ENCODE assay signal across 12 cellular contexts in the genomic region with DNA sequence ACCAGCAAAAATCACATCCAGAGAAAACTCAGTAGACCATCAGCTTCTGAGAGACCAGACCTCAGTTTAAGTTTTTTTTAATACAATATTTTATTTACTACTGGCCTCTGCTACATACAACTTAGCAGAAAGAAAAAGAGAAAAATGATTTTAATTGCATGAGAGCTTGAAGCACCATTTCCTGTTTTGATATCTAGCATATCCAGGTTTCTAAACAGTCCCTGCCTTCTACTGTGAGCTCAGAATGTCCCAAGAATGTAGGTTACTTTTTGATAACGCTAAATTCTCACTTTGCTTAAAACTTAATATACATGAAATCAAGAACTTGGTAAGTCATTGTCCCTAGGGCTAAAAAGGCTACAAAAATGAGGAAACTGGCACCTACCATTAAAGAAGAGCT. TPM values are rescaled to one million over a fixed set of nuclear protein-coding genes. Genes with fewer than 3 reads are reported as not detected.
DNase-seq lines count a peak whose midpoint lies in the region; ATAC-seq, FAIRE-seq and TF ChIP-seq lines count a peak whose summit lies in the region.
"Had no signal": no experiment of that assay in that cellular context is flagged by ENCODE, and none has a peak within 500 bp of the region (broad histone marks: within the 10 kb centered on the region; RNA-seq: fewer than 3 reads in every experiment).

No MANE protein-coding gene starts in this region.

- DNase-seq in activated naive CD4-positive, alpha-beta T cell treated with Interleukin-2 at 50 U/mL for 16 hours: no peak
- DNase-seq in OCI-LY7 (ENCODE audit: low spot score) (no peak), GM12878 (ENCODE audit: low read depth, low spot score) (no peak), thyroid gland (no peak), hypothalamus (lab: John Stamatoyannopoulos, UW) (no peak), GM13977 (ENCODE audit: low spot score) (no peak), HUDEP-2 (lab: John Stamatoyannopoulos, UW; ENCODE audit: unreplicated experiment in 76 of 76) (no peak)
- DNase-seq: activated CD4-positive, alpha-beta T cell treated with anti-CD3 and anti-CD28 coated beads for 48 hours; glutamatergic neuron; NCI-H2171 treated with DMSO at 0.1 percent for 48 hours; trophoblast cell had no signal

- in situ Hi-C loops in GM12878 (cut with MboI) (no loop called here), GM13977 (cut with MboI; ENCODE audit: low pct_unique_long_range_greater_than_20kb, low sequenced_read_pairs, unreplicated experiment) (no loop called here)

- H3K4me1 Mint-ChIP-seq in activated naive CD4-positive, alpha-beta T cell treated with anti-CD3 and anti-CD28 coated beads, Interleukin-2, amount 50 U/mL, for 24 hours: peaks cover 94% of the 10 kb centered on the region

- H4K20me1 ChIP-seq in OCI-LY7 (ENCODE audit: insufficient read depth, low read length) (peaks cover 37% of the 10 kb centered on the region), GM12878 (ENCODE audit: control insufficient read depth, insufficient read depth) (peaks cover 6% of the 10 kb centered on the region)

- peak overlapping the region; percentile 85 for H3K4me3 Mint-ChIP-seq in activated naive CD4-positive, alpha-beta T cell treated with anti-CD3 and anti-CD28 coated beads, Interleukin-2, amount 50 U/mL, for 24 hours

- TF ChIP-seq CTCF in OCI-LY7 (conservative IDR thresholded peaks at IDR 0.05; ENCODE audit: low read length) (no peak), GM12878 (IDR thresholded peaks at IDR 0.05 in 2 of 3, conservative IDR thresholded peaks at IDR 0.05 in 1 of 3; ENCODE audit: control insufficient read depth in 2 of 3, extremely low read depth in 1 of 3, insufficient read depth in 1 of 3, low read depth in 3 of 3, low read length in 3 of 3) (no peak), thyroid gland (IDR thresholded peaks at IDR 0.05) (no peak), GM13977 (IDR thresholded peaks at IDR 0.05; ENCODE audit: extremely low read depth, insufficient read depth, missing control alignments) (no peak)

- TF ChIP-seq RAD21 in GM12878 (IDR thresholded peaks at IDR 0.05; ENCODE audit: insufficient read depth, low read depth, low read length): no peak

- peaks cover 89% of the 10 kb centered on the region for H3K36me3 ChIP-seq in OCI-LY7 (ENCODE audit: insufficient read depth, low read length)
- peaks cover 3 to 19% of the 10 kb centered on the region in 2 experiments for H3K36me3 ChIP-seq in GM12878 (ENCODE audit: control insufficient read depth in 2 of 2, insufficient read depth in 2 of 2, low read length in 1 of 2)
- no peaks in the 10 kb centered on the region for H3K36me3 ChIP-seq in thyroid gland

- peak overlapping the region; percentile 88 for H3K4me2 ChIP-seq in OCI-LY7 (ENCODE audit: low read length)
- H3K4me2 ChIP-seq in GM12878 (ENCODE audit: control insufficient read depth, insufficient read depth): peak overlapping the region; percentile 96

- POLR2A ChIA-PET in OCI-LY7 (lab: Charles Lee): interaction anchor here (1.1 to 5.1 kb wide), 12 partner anchors 10 to 64 kb away, joined by 3 to 36 read pairs (median 6); a partner anchor contains a TSS
- POLR2A ChIA-PET in GM12878 (lab: Charles Lee): interaction anchor here (1.2 to 12.1 kb wide), 5 partner anchors 9 to 58 kb away, joined by 5 to 215 read pairs (median 11); a partner anchor contains a TSS

- peak overlapping the region; percentile 82 for H3K4me3 ChIP-seq in OCI-LY7 (ENCODE audit: low read depth, low read length, poor library complexity, severe bottlenecking)
- H3K4me3 ChIP-seq in GM12878: peak overlapping the region; percentile 73
- no peak overlapping the region for H3K4me3 ChIP-seq in thyroid gland (replicated peaks in 1 of 3)

- H2AFZ ChIP-seq in OCI-LY7 (ENCODE audit: low read length) (no peak overlapping the region), GM12878 (ENCODE audit: control insufficient read depth, low read depth, low read length) (no peak overlapping the region)

- H3K9me3 ChIP-seq in OCI-LY7 (ENCODE audit: low read length): peaks cover 9% of the 10 kb centered on the region; the same call in 1 of the 2 replicates
- peaks cover 9% of the 10 kb centered on the region for H3K9me3 ChIP-seq in GM12878 (replicated peaks; ENCODE audit: control insufficient read depth, insufficient read depth, low read length)
- H3K9me3 ChIP-seq in thyroid gland: no peaks in the 10 kb centered on the region

- H3K27ac Mint-ChIP-seq in activated naive CD4-positive, alpha-beta T cell treated with anti-CD3 and anti-CD28 coated beads, Interleukin-2, amount 50 U/mL, for 24 hours: peak overlapping the region; percentile 99

- peaks cover 22% of the 10 kb centered on the region for H3K36me3 Mint-ChIP-seq in activated naive CD4-positive, alpha-beta T cell treated with anti-CD3 and anti-CD28 coated beads, Interleukin-2, amount 50 U/mL, for 24 hours

- peaks cover 59% of the 10 kb centered on the region for H3K4me1 ChIP-seq in OCI-LY7 (ENCODE audit: insufficient read depth, low read length, poor library complexity, severe bottlenecking)
- H3K4me1 ChIP-seq in GM12878 (ENCODE audit: control insufficient read depth, insufficient read depth, low read length): peaks cover 33% of the 10 kb centered on the region
- H3K4me1 ChIP-seq in thyroid gland: peaks cover 48 to 65% of the 10 kb centered on the region in 2 donors

- RAD21 ChIA-PET in GM12878 (lab: Charles Lee; ENCODE audit: unreplicated experiment): interaction anchor here (0.8 to 11.7 kb wide), 12 partner anchors 9 to 262 kb away, joined by 3 to 153 read pairs (median 5); a partner anchor contains a TSS

- CTCF ChIA-PET in OCI-LY7 (lab: Charles Lee; ENCODE audit: unreplicated experiment): interaction anchor here (0.8 kb wide), 1 partner anchor 11 kb away, joined by 3 read pairs; no protein-coding TSS in a partner anchor
- CTCF ChIA-PET in GM12878 (lab: Yijun Ruan, JAX): interaction anchor here (0.7 to 4.6 kb wide), 13 partner anchors 8 to 269 kb away, joined by 3 to 24 read pairs (median 3); a partner anchor contains a TSS

- no TSS peak for BruUV-seq in OCI-LY7 (replicated peaks; lab: Mats Ljungman, UMichigan)
- BruUV-seq in GM12878 (replicated peaks; lab: Mats Ljungman, UMichigan): no TSS peak

- peak overlapping the region; percentile 98 for H3K27ac ChIP-seq in OCI-LY7 (ENCODE audit: low read depth, low read length, poor library complexity, severe bottlenecking)
- peak overlapping the region; percentile 98 for H3K27ac ChIP-seq in GM12878 (ENCODE audit: control insufficient read depth, insufficient read depth)
- H3K27ac ChIP-seq in thyroid gland: peak overlapping the region in 2 of 3 donors; percentile 19 to 40

- peak; percentile 56 for FAIRE-seq in GM12878 (lab: Jason Lieb, UNC)

- 29% methylated on average over 1 of the region's 1 CpG for WGBS in GM12878 (ENCODE audit: insufficient coverage, insufficient replicate concordance, low lambda C conversion rate, missing lambda C conversion rate)
- WGBS in thyroid gland, 2 donors: 68 to 85% methylated on average over 1 of the region's 1 CpG

- H3K9ac ChIP-seq in GM12878 (ENCODE audit: control insufficient read depth, insufficient read depth, low read length): peak overlapping the region; percentile 15; the same call in 1 of the 2 replicates

- no peaks in the 10 kb centered on the region for H3K27me3 ChIP-seq in GM12878 (replicated peaks in 1 of 2; ENCODE audit: control insufficient read depth in 2 of 2, insufficient read depth in 2 of 2, low read length in 1 of 2)
- no peaks in the 10 kb centered on the region for H3K27me3 ChIP-seq in thyroid gland

- no peaks in the 10 kb centered on the region for H3K9me3 Mint-ChIP-seq in activated naive CD4-positive, alpha-beta T cell treated with anti-CD3 and anti-CD28 coated beads, Interleukin-2, amount 50 U/mL, for 24 hours

- TF ChIP-seq POLR2A in GM12878 (IDR thresholded peaks at IDR 0.05; ENCODE audit: low read depth, low read length) (no peak), thyroid gland (IDR thresholded peaks at IDR 0.05) (no peak)

- H3K27me3 Mint-ChIP-seq in activated naive CD4-positive, alpha-beta T cell treated with anti-CD3 and anti-CD28 coated beads, Interleukin-2, amount 50 U/mL, for 24 hours: no peaks in the 10 kb centered on the region

- no peak for TF ChIP-seq EP300 in GM12878 (IDR thresholded peaks at IDR 0.05; ENCODE audit: borderline replicate concordance in 1 of 2, control insufficient read depth in 1 of 2, low read depth in 2 of 2, low read length in 2 of 2)

- no peak for ATAC-seq in GM12878

- SMC1A ChIA-PET in GM12878 (lab: Charles Lee; ENCODE audit: uncharacterized antibody, unreplicated experiment): interaction anchor here (1.0 to 8.6 kb wide), 14 partner anchors 8 to 252 kb away, joined by 3 to 95 read pairs (median 8); a partner anchor contains a TSS

- no peaks in the 10 kb centered on the region for H3K9me2 ChIP-seq in OCI-LY7 (ENCODE audit: insufficient read depth, low read length)

- peaks cover 93% of the 10 kb centered on the region for H3K79me2 ChIP-seq in OCI-LY7 (ENCODE audit: insufficient read depth, low read depth, low read length)
- peaks cover 94% of the 10 kb centered on the region for H3K79me2 ChIP-seq in GM12878 (ENCODE audit: control insufficient read depth, insufficient read depth, low read length)

- intact Hi-C loops in OCI-LY7 (cut with micrococcal nuclease; ENCODE audit: unreplicated experiment): no loop called here
- intact Hi-C loops in GM12878 (cut with micrococcal nuclease; ENCODE audit: unreplicated experiment): no loop called here
- intact Hi-C loops in thyroid gland (cut with DNase I): no loop called here

TF ChIP-seq in GM12878, 131 proteins besides CTCF, POLR2A, EP300 and RAD21:
- TF ChIP-seq SPI1 (IDR thresholded peaks at IDR 0.05; ENCODE audit: borderline replicate concordance, insufficient read depth, low read depth, low read length) (peak; percentile 88), CBFB (IDR thresholded peaks at IDR 0.05; ENCODE audit: low read depth) (no peak)

RNA-seq across cellular contexts. Expression of a gene that starts 7.1 kb away (rescaled TPM):
- total RNA-seq in OCI-LY7 (2014; rRNA removed; shearing (Covaris generic)): 116 and 126 TPM in 2 replicates
- 88.7 and 101 TPM in 2 replicates for total RNA-seq in OCI-LY7 (2022)
- 191 and 192 TPM in 2 replicates for total RNA-seq in GM12878 (2013; cell fraction: nucleolus; rRNA removed)
- total RNA-seq in GM12878 (2014; rRNA removed): 101 and 115 TPM in 2 replicates
- 71.0 and 72.9 TPM in 2 replicates for total RNA-seq in GM12878 (2014; rRNA removed; fragmentation: Illumina TruSeq; extraction: Trizol)
- total RNA-seq in GM12878 (2021): 64.4 and 64.8 TPM in 2 replicates
- 73.2 TPM for polyA plus RNA-seq in GM12878 (2011; ENCODE audit: low read depth)
- polyA plus RNA-seq in GM12878 (2011; rRNA removed): 155 and 209 TPM in 2 replicates
- polyA plus RNA-seq in GM12878 (2011; cell fraction: cytosol; rRNA removed): 72.1 and 80.4 TPM in 2 replicates
- 87.6 and 99.5 TPM in 2 replicates for polyA plus RNA-seq in GM12878 (2011; cell fraction: nucleus; rRNA removed)
- 104 and 105 TPM in 2 replicates for polyA plus RNA-seq in GM12878 (2012)
- 70.0 and 86.7 TPM in 2 replicates for polyA plus RNA-seq in GM12878 (2014; fragmentation: Illumina TruSeq; extraction: Trizol)
- polyA plus RNA-seq in GM12878 (2014; fragmentation: Nextera tagmentation; extraction: Ambion mirVana): 10 to 100 TPM; 47.8 to 70.9 TPM
- 66.4 and 82.9 TPM in 2 replicates for polyA plus RNA-seq in GM12878 (2014; rRNA removed)
- polyA plus RNA-seq in GM12878 (2016; fragmentation: Nextera tagmentation; extraction: Ambion mirVana): 100 to 1,000 TPM; 160 to 170 TPM
- 75.9 and 94.9 TPM in 2 replicates for polyA minus RNA-seq in GM12878 (2011; rRNA and poly(A)+ RNA removed)
- 14.7 and 23.1 TPM in 2 replicates for polyA minus RNA-seq in GM12878 (2011; cell fraction: cytosol; rRNA and poly(A)+ RNA removed)
- polyA minus RNA-seq in GM12878 (2011; cell fraction: nucleus; rRNA and poly(A)+ RNA removed): 103 and 124 TPM in 2 replicates
- 100 to 1,000 TPM; 122 to 142 (median 133) TPM for total RNA-seq in thyroid gland

Comparison
In these comparisons a context has a peak if more than half of its experiments do, and no peak if none do; other contexts are left out.
1. H3K27ac ChIP-seq: peak in every context shown above with its lines; median percentile 98 in OCI-LY7; 98 in GM12878; 30 in thyroid gland.
2. H3K4me3 ChIP-seq: peak in OCI-LY7 (single experiment) and GM12878 (single experiment); none in thyroid gland (0 of 3).